Comparison of ENCODE assay signal across 8 cellular contexts in genomic region chr3:66038384-66038725, GRCh38. TPM values are rescaled to one million over a fixed set of nuclear protein-coding genes. Genes with fewer than 3 reads are reported as not detected.
A peak's percentile ranks its signal among the peaks of the same experiment; 100 is the strongest.
DNase-seq lines count a peak whose midpoint lies in the region; ATAC-seq and TF ChIP-seq lines count a peak whose summit lies in the region.

No MANE protein-coding gene starts in this region.

- H3K27me3 ChIP-seq in AG04450 (ENCODE audit: control insufficient read depth, insufficient read depth, low read length) (no peaks in the 10 kb centered on the region), HUES64 (ENCODE audit: insufficient read depth, low read length) (no peaks in the 10 kb centered on the region), colonic mucosa (no peaks in the 10 kb centered on the region), muscle layer of colon (ENCODE audit: control insufficient read depth in 1 of 2, insufficient read depth in 2 of 2, low read length in 2 of 2) (no peaks in the 10 kb centered on the region)

- intact Hi-C loops in colonic mucosa (cut with DNase I): loop anchor here (5.0 kb wide), 1 partner anchor 251 kb away; no protein-coding TSS in a partner anchor

- peaks cover 21% of the 10 kb centered on the region for H3K4me1 ChIP-seq in HUES64 (ENCODE audit: insufficient read depth, low read length)
- no peaks in the 10 kb centered on the region for H3K4me1 ChIP-seq in colonic mucosa
- H3K4me1 ChIP-seq in muscle layer of colon (ENCODE audit: insufficient read depth, low read length): peaks cover 21% of the 10 kb centered on the region

- peak overlapping the region; percentile 97 for H3K27ac ChIP-seq in AG04450 (ENCODE audit: low read depth, low read length)
- H3K27ac ChIP-seq in HUES64 (ENCODE audit: low read depth, low read length): peak overlapping the region; percentile 91
- H3K27ac ChIP-seq in colonic mucosa: peak overlapping the region; percentile 85
- H3K27ac ChIP-seq in muscle layer of colon (ENCODE audit: low read depth, low read length): peak overlapping the region; percentile 94

- POLR2A ChIA-PET in AG04450 (lab: Yijun Ruan, JAX): interaction anchor here (1.2 kb wide), 1 partner anchor 9 kb away, joined by 3 read pairs; no protein-coding TSS in a partner anchor

- H3K4me3 ChIP-seq in AG04450 (ENCODE audit: low read depth, low read length) (peak overlapping the region; percentile 96), HUES64 (ENCODE audit: low read length) (peak overlapping the region; percentile 87), colonic mucosa (peak overlapping the region; percentile 65), muscle layer of colon (ENCODE audit: low read depth in 1 of 2, low read length in 2 of 2) (peak overlapping the region; percentile 94 to 95)

- H3K9ac ChIP-seq in HUES64 (ENCODE audit: low read depth, low read length) (peak overlapping the region; percentile 80), colonic mucosa (ENCODE audit: low read depth in 2 of 2, low read length in 2 of 2) (peak overlapping the region; percentile 79 to 88), muscle layer of colon (ENCODE audit: low read length) (peak overlapping the region; percentile 38)

- ATAC-seq in GM21360 (IDR thresholded peaks at IDR 0.05; ENCODE audit: unreplicated experiment): peak; percentile 27

- H3K9me3 ChIP-seq in AG04450 (ENCODE audit: control insufficient read depth, insufficient read depth, low read length) (no peaks in the 10 kb centered on the region), HUES64 (ENCODE audit: insufficient read depth, low read depth, low read length) (no peaks in the 10 kb centered on the region), colonic mucosa (no peaks in the 10 kb centered on the region), muscle layer of colon (ENCODE audit: low read length) (no peaks in the 10 kb centered on the region)

- CTCF ChIA-PET in AG04450 (lab: Charles Lee): interaction anchor here (0.6 kb wide), 1 partner anchor 37 kb away, joined by 3 read pairs; no protein-coding TSS in a partner anchor

- DNase-seq in AG04450 (ENCODE audit: low read depth, low spot score) (no peak), colonic mucosa (no peak), NCI-H69 (lab: John Stamatoyannopoulos, UW) (no peak), mesenteric fat pad (ENCODE audit: low spot score) (no peak), HPDE6-E6E7 (ENCODE audit: extremely low spot score) (no peak)

- H3K36me3 ChIP-seq in HUES64 (ENCODE audit: insufficient read depth, low read length) (0 out of 2 replicates have a peak, but pooled peaks cover 3% of the 10 kb centered on the region), colonic mucosa (no peaks in the 10 kb centered on the region), muscle layer of colon (ENCODE audit: insufficient read depth, low read length) (no peaks in the 10 kb centered on the region)

- TF ChIP-seq CTCF in AG04450 (IDR thresholded peaks at IDR 0.05; ENCODE audit: low read depth, low read length) (no peak), colonic mucosa (IDR thresholded peaks at IDR 0.05) (no peak)

- WGBS in HUES64: 0% methylated on average over 25 of the region's 25 CpGs

RNA-seq across cellular contexts. Expression of gene MAGI1, which starts 0.4 kb away (rescaled TPM):
- polyA plus RNA-seq in AG04450 (2011; rRNA removed): 14.2 and 15.5 TPM in 2 replicates
- polyA minus RNA-seq in AG04450 (2011; rRNA and poly(A)+ RNA removed): 37.9 and 40.0 TPM in 2 replicates
- 35.9 TPM for polyA plus RNA-seq in HUES64 (2013, experiment 1 of 2)
- polyA plus RNA-seq in HUES64 (2013, experiment 2 of 2): 37.1 TPM
- total RNA-seq in colonic mucosa (10 to 100 TPM; 23.4 to 41.4 TPM), mesenteric fat pad (74.8 TPM)
